ENCODE assay signal across 12 cellular contexts in the genomic region with DNA sequence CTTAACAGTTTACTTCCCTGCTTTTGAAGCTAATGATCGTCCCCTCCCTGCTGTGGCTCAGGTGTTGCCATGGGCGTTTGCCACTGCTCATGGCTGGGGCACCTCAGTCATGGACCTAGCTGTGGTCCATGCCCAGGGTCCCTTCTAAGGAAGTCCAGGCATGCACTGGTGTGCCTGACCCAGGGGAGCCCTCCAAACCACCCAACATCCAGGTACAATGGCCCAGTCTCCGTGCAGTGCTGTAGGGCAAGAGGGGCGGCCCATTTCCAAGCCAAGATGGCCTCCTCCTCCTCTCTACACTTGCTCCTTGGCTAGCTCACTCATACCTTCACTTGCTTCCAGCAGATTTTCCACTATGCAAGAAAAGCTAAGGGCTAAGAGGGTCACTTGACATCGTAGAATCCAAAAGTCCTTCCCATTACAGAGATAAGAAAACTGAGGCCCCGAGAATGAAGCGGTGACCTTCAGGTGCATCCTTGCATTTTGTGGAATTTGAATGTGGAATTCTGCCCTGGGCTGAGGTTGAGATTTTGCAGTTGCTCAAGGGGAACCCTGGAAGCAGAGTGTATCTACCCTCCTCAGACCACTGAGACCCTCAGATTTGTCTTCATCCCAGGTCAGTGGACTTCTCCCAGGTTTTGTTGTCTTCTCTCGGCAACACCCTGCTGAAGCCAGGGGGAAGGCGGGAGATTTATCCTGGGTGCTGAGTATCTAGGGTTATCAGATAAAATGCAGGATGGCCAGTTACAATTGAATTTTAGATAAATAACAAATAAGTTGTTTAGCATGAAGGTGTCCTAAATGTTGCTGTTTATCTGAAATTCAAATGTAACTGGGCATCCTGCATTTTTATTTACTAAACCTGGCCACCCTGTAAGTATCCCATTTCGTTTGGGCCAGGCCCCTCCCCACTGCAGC. TPM values are rescaled to one million over a fixed set of nuclear protein-coding genes. Genes with fewer than 3 reads are reported as not detected.
DNase-seq lines count a peak whose midpoint lies in the region; ATAC-seq, FAIRE-seq and TF ChIP-seq lines count a peak whose summit lies in the region.
"Had no signal": no experiment of that assay in that cellular context is flagged by ENCODE, and none has a peak within 500 bp of the region (broad histone marks: within the 10 kb centered on the region; RNA-seq: fewer than 3 reads in every experiment).

No MANE protein-coding gene starts in this region.

- H3K9me3 Mint-ChIP-seq in WTC11, result no peaks in the 10 kb centered on the region
- H3K9me3 Mint-ChIP-seq in stimulated activated naive CD8-positive, alpha-beta T cell treated with anti-CD3 and anti-CD28 coated beads, Interleukin-15, amount 100 ng/mL, for 72 hours, result peaks cover 0 to 4% of the 10 kb centered on the region in 2 donors

- FAIRE-seq in endothelial cell of umbilical vein (lab: Jason Lieb, UNC), result peak; percentile 61

- dilution Hi-C loops in endothelial cell of umbilical vein (cut with MboI; ENCODE audit: extremely low pct_ligation_motif_present, low sequenced_read_pairs), result no loop called here

- H3K27ac ChIP-seq in endothelial cell of umbilical vein (ENCODE audit: insufficient read depth, low read depth, low read length), result no peak overlapping the region
- no peak overlapping the region for H3K27ac ChIP-seq in prostate gland
- H3K27ac ChIP-seq: C4-2B had no signal

- H3K36me3 ChIP-seq in endothelial cell of umbilical vein (ENCODE audit: control insufficient read depth in 2 of 2, extremely low read depth in 1 of 2, insufficient read depth in 2 of 2, low read length in 2 of 2), result no peaks in the 10 kb centered on the region
- H3K36me3 ChIP-seq in prostate gland, result no peaks in the 10 kb centered on the region

- BruUV-seq in endothelial cell of umbilical vein (replicated peaks; lab: Mats Ljungman, UMichigan), result no TSS peak

- peak; percentile 47 for DNase-seq in stimulated activated CD4-positive, alpha-beta T cell treated with anti-CD3 and anti-CD28 coated beads, Interleukin-1b, Interleukin-23, amount 100 ng/mL, for 48 hours
- DNase-seq in stimulated activated CD4-positive, alpha-beta T cell treated with anti-CD3 and anti-CD28 coated beads, Interleukin-2, amount 100 ng/mL, for 48 hours, result no peak
- DNase-seq in WTC11 (ENCODE audit: low spot score) (no peak), endothelial cell of umbilical vein (ENCODE audit: low read depth, low spot score) (no peak), NCI-H2227 treated with DMSO at 0.1 percent for 48 hours (lab: John Stamatoyannopoulos, UW) (no peak), prostate gland (ENCODE audit: low spot score) (no peak)
- DNase-seq in stimulated activated naive CD8-positive, alpha-beta T cell treated with anti-CD3 and anti-CD28 coated beads, Interleukin-15, amount 100 ng/mL, for 72 hours, result peak in 1 of 2 donors; percentile 58

- POLR2A ChIA-PET in WTC11 (lab: Charles Lee), result no interaction called here
- POLR2A ChIA-PET in endothelial cell of umbilical vein (lab: Charles Lee), result no interaction called here

- H2AFZ ChIP-seq in endothelial cell of umbilical vein (ENCODE audit: low read depth, low read length), result no peak overlapping the region

- H3K4me3 ChIP-seq in endothelial cell of umbilical vein (replicated peaks in 1 of 3; ENCODE audit: insufficient read depth in 1 of 3, low read depth in 1 of 3, low read length in 3 of 3), result no peak overlapping the region
- H3K4me3 ChIP-seq in prostate gland, result no peak overlapping the region

- H3K36me3 Mint-ChIP-seq in WTC11, result no peaks in the 10 kb centered on the region

- H3K27ac Mint-ChIP-seq in WTC11, result peak overlapping the region; percentile 26; the same call in 1 of the 2 replicates
- H3K27ac Mint-ChIP-seq in stimulated activated naive CD8-positive, alpha-beta T cell treated with anti-CD3 and anti-CD28 coated beads, Interleukin-15, amount 100 ng/mL, for 72 hours, result peak overlapping the region; percentile 97 to 99

- peaks cover 0 to 8% of the 10 kb centered on the region in 2 experiments for H3K27me3 ChIP-seq in endothelial cell of umbilical vein (ENCODE audit: control insufficient read depth in 2 of 2, insufficient read depth in 2 of 2, low read length in 2 of 2)
- H3K27me3 ChIP-seq in prostate gland (replicated peaks; ENCODE audit: insufficient read depth), result no peaks in the 10 kb centered on the region

- 83% methylated on average over 10 of the region's 10 CpGs for WGBS in prostate gland

- CTCF ChIA-PET in WTC11 (lab: Charles Lee), result interaction anchor here (1.4 to 5.5 kb wide), 2 partner anchors 122 to 129 kb away, joined by 3 to 70 read pairs; a partner anchor contains a TSS
- CTCF ChIA-PET in endothelial cell of umbilical vein (lab: Charles Lee), result interaction anchor here (1.0 to 15.2 kb wide), 5 partner anchors 8 to 163 kb away, joined by 3 to 399 read pairs (median 62); a partner anchor contains a TSS

- H4K20me1 ChIP-seq in endothelial cell of umbilical vein (replicated peaks; ENCODE audit: control insufficient read depth, extremely low read depth, insufficient read depth, low read length), result no peaks in the 10 kb centered on the region

- intact Hi-C loops in endothelial cell of umbilical vein (cut with micrococcal nuclease) (no loop called here), prostate gland (cut with DNase I) (no loop called here)

- TF ChIP-seq POLR2A in endothelial cell of umbilical vein (IDR thresholded peaks at IDR 0.05; ENCODE audit: low read depth, low read length) (no peak), prostate gland (IDR thresholded peaks at IDR 0.05) (no peak)

- no peaks in the 10 kb centered on the region for H3K9me1 ChIP-seq in endothelial cell of umbilical vein (replicated peaks; ENCODE audit: control insufficient read depth, extremely low read depth, insufficient read depth, low read length)

- H3K4me1 Mint-ChIP-seq in WTC11, result peaks cover 20% of the 10 kb centered on the region
- peaks cover 66% of the 10 kb centered on the region for H3K4me1 Mint-ChIP-seq in stimulated activated naive CD8-positive, alpha-beta T cell treated with anti-CD3 and anti-CD28 coated beads, Interleukin-15, amount 100 ng/mL, for 72 hours

- no peaks in the 10 kb centered on the region for H3K27me3 Mint-ChIP-seq in WTC11 (ENCODE audit: low read depth)
- H3K27me3 Mint-ChIP-seq in stimulated activated naive CD8-positive, alpha-beta T cell treated with anti-CD3 and anti-CD28 coated beads, Interleukin-15, amount 100 ng/mL, for 72 hours, result no peaks in the 10 kb centered on the region

- H3K4me2 ChIP-seq in endothelial cell of umbilical vein (ENCODE audit: insufficient read depth, low read length), result no peak overlapping the region

- no peak overlapping the region for H3K9ac ChIP-seq in endothelial cell of umbilical vein (replicated peaks; ENCODE audit: extremely low read depth, insufficient read depth, low read length)

- H3K4me1 ChIP-seq in endothelial cell of umbilical vein (ENCODE audit: control insufficient read depth, extremely low read depth, insufficient read depth, low read length), result no peaks in the 10 kb centered on the region
- H3K4me1 ChIP-seq in prostate gland (replicated peaks), result no peaks in the 10 kb centered on the region

- no peaks in the 10 kb centered on the region for H3K79me2 ChIP-seq in endothelial cell of umbilical vein (ENCODE audit: control insufficient read depth, insufficient read depth, low read length)

- TF ChIP-seq CTCF in WTC11 (IDR thresholded peaks at IDR 0.05), result no peak
- TF ChIP-seq CTCF in endothelial cell of umbilical vein (IDR thresholded peaks at IDR 0.05; ENCODE audit: extremely low read depth in 1 of 2, insufficient read depth in 1 of 2, low read depth in 1 of 2, low read length in 2 of 2), result no peak
- TF ChIP-seq CTCF in prostate gland (IDR thresholded peaks at IDR 0.05), result no peak

- no peak overlapping the region for H3K4me3 Mint-ChIP-seq in WTC11
- peak overlapping the region; percentile 93 to 96 for H3K4me3 Mint-ChIP-seq in stimulated activated naive CD8-positive, alpha-beta T cell treated with anti-CD3 and anti-CD28 coated beads, Interleukin-15, amount 100 ng/mL, for 72 hours

- ATAC-seq in WTC11 (no peak), HG03378 (IDR thresholded peaks at IDR 0.05; ENCODE audit: unreplicated experiment) (no peak)
- ATAC-seq in stimulated activated naive CD8-positive, alpha-beta T cell treated with anti-CD3 and anti-CD28 coated beads, Interleukin-15, amount 100 ng/mL, for 72 hours, result peak; percentile 1

- no peaks in the 10 kb centered on the region for H3K9me3 ChIP-seq in endothelial cell of umbilical vein (replicated peaks; ENCODE audit: control insufficient read depth, insufficient read depth, low read length)
- no peaks in the 10 kb centered on the region for H3K9me3 ChIP-seq in prostate gland

TF ChIP-seq in endothelial cell of umbilical vein, 7 proteins besides CTCF, POLR2A, EP300 and RAD21:
- TF ChIP-seq JUN (IDR thresholded peaks at IDR 0.05; ENCODE audit: borderline replicate concordance, insufficient read depth, insufficient read length, low read depth), result no peak
- TF ChIP-seq POLR2AphosphoS5 (IDR thresholded peaks at IDR 0.05; ENCODE audit: insufficient read depth, low read depth, low read length), result no peak
- TF ChIP-seq, protein P1, sequence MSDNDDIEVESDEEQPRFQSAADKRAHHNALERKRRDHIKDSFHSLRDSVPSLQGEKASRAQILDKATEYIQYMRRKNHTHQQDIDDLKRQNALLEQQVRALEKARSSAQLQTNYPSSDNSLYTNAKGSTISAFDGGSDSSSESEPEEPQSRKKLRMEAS (IDR thresholded peaks at IDR 0.05; ENCODE audit: insufficient read depth, insufficient read length), result no peak
- TF ChIP-seq GATA2 (IDR thresholded peaks at IDR 0.05; ENCODE audit: insufficient read depth, insufficient read length, low read depth, low read length), result no peak
- no peak for TF ChIP-seq EZH2 (IDR thresholded peaks at IDR 0.05; ENCODE audit: borderline replicate concordance, low read depth, low read length, severe bottlenecking)
- TF ChIP-seq FOS (IDR thresholded peaks at IDR 0.05; ENCODE audit: borderline replicate concordance, insufficient read depth, low read length), result no peak
- TF ChIP-seq MYC (IDR thresholded peaks at IDR 0.05; ENCODE audit: low read depth, low read length), result no peak

RNA-seq across cellular contexts. Expression of a gene that starts 42.7 kb away (rescaled TPM):
- total RNA-seq in WTC11 (2021) (0.31 to 0.78 TPM (median 0.44 TPM) in 3 replicates), endothelial cell of umbilical vein (not detected in 2 replicates), prostate gland (10 to 100 TPM in 1 of 2 donors, 1 to 10 TPM in 1; 3.4 to 17.9 TPM)
- polyA plus RNA-seq in endothelial cell of umbilical vein, result not detected in 2 replicates
- polyA plus RNA-seq in endothelial cell of umbilical vein (2011; cell fraction: cytosol; rRNA removed), result 0.03 TPM in 1 of 2 replicates, not detected in the other
- not detected in 2 replicates for polyA plus RNA-seq in endothelial cell of umbilical vein (2011; cell fraction: nucleus; rRNA removed)
- polyA plus RNA-seq in endothelial cell of umbilical vein (2012), result not detected in 2 replicates
- not detected in 2 replicates for polyA minus RNA-seq in endothelial cell of umbilical vein
- not detected for polyA minus RNA-seq in endothelial cell of umbilical vein (2011; cell fraction: cytosol; rRNA and poly(A)+ RNA removed)
- polyA minus RNA-seq in endothelial cell of umbilical vein (2011; cell fraction: nucleus; rRNA and poly(A)+ RNA removed), result not detected in 2 replicates
- total RNA-seq: epithelial cell of proximal tubule, LHCN-M2, lung microvascular endothelial cell had no signal
